30 cellular contexts compared by ENCODE assay signal in the genomic region with DNA sequence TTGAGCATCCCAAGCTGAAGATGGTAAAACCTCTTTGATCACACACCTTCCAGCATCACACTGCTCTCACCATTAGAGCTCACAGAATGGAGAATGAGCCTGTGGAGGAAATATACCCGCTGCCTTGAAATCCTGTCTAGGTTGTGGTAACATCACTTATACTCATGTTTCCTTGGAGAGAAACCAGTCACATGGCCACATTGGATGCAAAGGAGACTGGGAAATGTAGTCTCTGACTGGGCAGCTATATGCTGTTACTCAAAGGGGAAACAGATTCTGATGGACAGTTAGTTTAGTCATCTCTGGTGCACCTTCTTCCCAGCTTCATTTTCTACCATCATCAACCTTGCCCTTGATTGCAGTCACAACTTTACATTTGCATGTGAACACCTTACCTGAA.
DNase-seq lines count a peak whose midpoint lies in the region; ATAC-seq, FAIRE-seq and TF ChIP-seq lines count a peak whose summit lies in the region.
"Had no signal": no experiment of that assay in that cellular context is flagged by ENCODE, and none has a peak within 500 bp of the region (broad histone marks: within the 10 kb centered on the region; RNA-seq: fewer than 3 reads in every experiment).

No MANE protein-coding gene starts in this region.

- H3K27ac ChIP-seq in K562 (ENCODE audit: extremely low read depth, low read depth, low read length) = no peak overlapping the region
- H3K27ac ChIP-seq in keratinocyte (ENCODE audit: control insufficient read depth, insufficient read depth, low read length) = no peak overlapping the region
- H3K27ac ChIP-seq: SJCRH30 had no signal

- H3K4me1 ChIP-seq in K562 (replicated peaks in 1 of 2; ENCODE audit: control insufficient read depth in 2 of 2, insufficient read depth in 2 of 2, low read length in 2 of 2) (no peaks in the 10 kb centered on the region), keratinocyte (ENCODE audit: control insufficient read depth, extremely low read depth, insufficient read depth, low read length) (peaks cover 20% of the 10 kb centered on the region)
- H3K4me1 ChIP-seq: Caco-2 had no signal

- H3K9ac ChIP-seq in K562 (ENCODE audit: insufficient read depth in 1 of 2, low read depth in 2 of 2, low read length in 2 of 2) (no peak overlapping the region), keratinocyte (ENCODE audit: control insufficient read depth, extremely low read depth, insufficient read depth, low read length) (no peak overlapping the region)

- in situ Hi-C loops in K562 (cut with MboI) = no loop called here

- BruUV-seq in K562 (replicated peaks; lab: Mats Ljungman, UMichigan) = no TSS peak

- POLR2A ChIA-PET in K562 (lab: Yijun Ruan, JAX) = no interaction called here
- POLR2A ChIA-PET in activated CD4-positive, alpha-beta T cell treated with anti-CD3 and anti-CD28 coated beads for 36 hours (lab: Charles Lee) = no interaction called here

- H2AFZ ChIP-seq in K562 (ENCODE audit: low read depth, low read length) (no peak overlapping the region), keratinocyte (ENCODE audit: control insufficient read depth, low read length) (no peak overlapping the region)

- H3K9me1 ChIP-seq in K562 (ENCODE audit: control insufficient read depth, insufficient read depth, low read length) = no peaks in the 10 kb centered on the region
- no peaks in the 10 kb centered on the region for H3K9me1 ChIP-seq in keratinocyte (ENCODE audit: control insufficient read depth, extremely low read depth, insufficient read depth, low read length)

- H3K4me3 Mint-ChIP-seq in activated CD4-positive, alpha-beta T cell treated with anti-CD3 and anti-CD28 coated beads for 36 hours = no peak overlapping the region
- no peak overlapping the region for H3K4me3 Mint-ChIP-seq in activated T-helper 17 cell treated with anti-CD3 and anti-CD28 coated beads, Interleukin-2, amount 50 U/mL, for 72 hours
- H3K4me3 Mint-ChIP-seq: CD8-positive, alpha-beta T cell; IgD-negative memory B cell; T-cell had no signal

- TF ChIP-seq EP300 in Ishikawa (IDR thresholded peaks at IDR 0.05; ENCODE audit: borderline replicate concordance) (no peak), K562 (IDR thresholded peaks at IDR 0.05; ENCODE audit: low read length) (no peak)

- no peak for TF ChIP-seq POLR2A in K562 (conservative IDR thresholded peaks at IDR 0.05)

- H3K27me3 ChIP-seq in K562 (ENCODE audit: control insufficient read depth in 2 of 2, insufficient read depth in 2 of 2, low read length in 2 of 2) (no peaks in the 10 kb centered on the region), keratinocyte (ENCODE audit: control insufficient read depth, extremely low read depth, insufficient read depth, low read length) (no peaks in the 10 kb centered on the region)
- H3K27me3 ChIP-seq: SJCRH30 had no signal

- intact Hi-C loops in K562 (cut with micrococcal nuclease) = no loop called here
- intact Hi-C loops in activated CD4-positive, alpha-beta T cell treated with anti-CD3 and anti-CD28 coated beads for 36 hours (cut with DNase I, micrococcal nuclease) = no loop called here

- peak; percentile 7 for DNase-seq in DMS53 treated with DMSO at 0.1 percent for 48 hours (lab: John Stamatoyannopoulos, UW; ENCODE audit: unreplicated experiment)
- no peak for DNase-seq in K562 (ENCODE audit: extremely low read depth in 1 of 4, low spot score in 3 of 4)
- DNase-seq in keratinocyte (ENCODE audit: low read depth, low spot score) = no peak
- no peak for DNase-seq in activated CD4-positive, alpha-beta T cell treated with anti-CD3 and anti-CD28 coated beads for 36 hours
- no peak for DNase-seq in inferior parietal cortex (ENCODE audit: extremely low spot score)
- DNase-seq: AML-193; C1 segment of cervical spinal cord; Caco-2; CD8-positive, alpha-beta T cell; DMS79 treated with DMSO at 0.1 percent for 48 hours; GF-D8; Karpas-422; NCI-H1092; NCI-H1417 treated with DMSO at 0.1 percent for 48 hours; NCI-H1694 treated with DMSO at 0.1 percent for 48 hours; NCI-H2081 treated with DMSO at 0.1 percent for 48 hours; NCI-H2171; NCI-H226; NCI-H510A treated with DMSO at 0.1 percent for 48 hours; NCI-H748 treated with DMSO at 0.1 percent for 48 hours; SJCRH30; T-cell had no signal

- 0% methylated on average over 1 of the region's 1 CpG for WGBS in K562 (ENCODE audit: insufficient coverage, low coverage, missing lambda C conversion rate)

- ATAC-seq in K562 = no peak
- ATAC-seq in activated CD4-positive, alpha-beta T cell treated with anti-CD3 and anti-CD28 coated beads for 36 hours = no peak
- no peak for ATAC-seq in activated T-helper 17 cell treated with anti-CD3 and anti-CD28 coated beads, Interleukin-2, amount 50 U/mL, for 72 hours (replicated peaks)
- ATAC-seq: CD8-positive, alpha-beta T cell; Right ventricle myocardium inferior; T-cell had no signal

- no peak for TF ChIP-seq RAD21 in Ishikawa (IDR thresholded peaks at IDR 0.05; ENCODE audit: low read depth)
- no peak for TF ChIP-seq RAD21 in K562 (CRISPR knock-in tag; conservative IDR thresholded peaks at IDR 0.05 in 1 of 2, IDR thresholded peaks at IDR 0.05 in 1 of 2)

- H3K79me2 ChIP-seq in K562 (ENCODE audit: control insufficient read depth, insufficient read depth, low read length) (no peaks in the 10 kb centered on the region), keratinocyte (ENCODE audit: control insufficient read depth, insufficient read depth, low read length) (no peaks in the 10 kb centered on the region)

- H3K4me2 ChIP-seq in K562 (ENCODE audit: insufficient read depth, low read length) (no peak overlapping the region), keratinocyte (ENCODE audit: control insufficient read depth, extremely low read depth, insufficient read depth, low read depth, low read length) (no peak overlapping the region)

- no peaks in the 10 kb centered on the region for H3K36me3 ChIP-seq in K562 (ENCODE audit: control insufficient read depth, insufficient read depth, low read length)
- no peaks in the 10 kb centered on the region for H3K36me3 ChIP-seq in keratinocyte (ENCODE audit: control insufficient read depth in 2 of 2, extremely low read depth in 1 of 2, insufficient read depth in 2 of 2, low read length in 2 of 2)
- H3K36me3 ChIP-seq: SJCRH30 had no signal

- no peaks in the 10 kb centered on the region for H3K9me3 Mint-ChIP-seq in activated CD4-positive, alpha-beta T cell treated with anti-CD3 and anti-CD28 coated beads for 36 hours (ENCODE audit: low read depth)
- H3K9me3 Mint-ChIP-seq in activated T-helper 17 cell treated with anti-CD3 and anti-CD28 coated beads, Interleukin-2, amount 50 U/mL, for 72 hours = no peaks in the 10 kb centered on the region
- H3K9me3 Mint-ChIP-seq: CD8-positive, alpha-beta T cell; T-cell had no signal

- dilution Hi-C loops in keratinocyte (cut with MboI; ENCODE audit: extremely low pct_ligation_motif_present, low sequenced_read_pairs) = no loop called here

- no peak overlapping the region for H3K4me3 ChIP-seq in K562
- H3K4me3 ChIP-seq in keratinocyte (ENCODE audit: control insufficient read depth in 2 of 3, extremely low read depth in 1 of 3, insufficient read depth in 2 of 3, low read depth in 1 of 3, low read length in 3 of 3) = no peak overlapping the region
- H3K4me3 ChIP-seq: SJCRH30 had no signal

- no peaks in the 10 kb centered on the region for H3K36me3 Mint-ChIP-seq in activated CD4-positive, alpha-beta T cell treated with anti-CD3 and anti-CD28 coated beads for 36 hours (ENCODE audit: low read depth)
- no peaks in the 10 kb centered on the region for H3K36me3 Mint-ChIP-seq in activated T-helper 17 cell treated with anti-CD3 and anti-CD28 coated beads, Interleukin-2, amount 50 U/mL, for 72 hours (ENCODE audit: low read depth)
- H3K36me3 Mint-ChIP-seq: CD8-positive, alpha-beta T cell; IgD-negative memory B cell; T-cell had no signal

- H4K20me1 ChIP-seq in K562 (replicated peaks; ENCODE audit: control insufficient read depth, insufficient read depth, low read length) (no peaks in the 10 kb centered on the region), keratinocyte (ENCODE audit: control insufficient read depth, extremely low read depth, insufficient read depth, low read length) (no peaks in the 10 kb centered on the region)

- H3K9me3 ChIP-seq in K562 (replicated peaks; ENCODE audit: control insufficient read depth, insufficient read depth, low read depth, low read length) = no peaks in the 10 kb centered on the region
- H3K9me3 ChIP-seq in keratinocyte (ENCODE audit: control insufficient read depth, low read depth, low read length) = no peaks in the 10 kb centered on the region
- H3K9me3 ChIP-seq: Caco-2, SJCRH30 had no signal

- CTCF ChIA-PET in K562 (lab: Yijun Ruan, JAX; ENCODE audit: low intra/inter-chr PET ratio) = no interaction called here
- CTCF ChIA-PET in activated CD4-positive, alpha-beta T cell treated with anti-CD3 and anti-CD28 coated beads for 36 hours (lab: Charles Lee) = no interaction called here

- H3K27ac Mint-ChIP-seq in activated CD4-positive, alpha-beta T cell treated with anti-CD3 and anti-CD28 coated beads for 36 hours = no peak overlapping the region
- no peak overlapping the region for H3K27ac Mint-ChIP-seq in activated T-helper 17 cell treated with anti-CD3 and anti-CD28 coated beads, Interleukin-2, amount 50 U/mL, for 72 hours
- H3K27ac Mint-ChIP-seq: CD8-positive, alpha-beta T cell; IgD-negative memory B cell; T-cell had no signal

- no peak for TF ChIP-seq CTCF in K562 (IDR thresholded peaks at IDR 0.05 in 2 of 3, conservative IDR thresholded peaks at IDR 0.05 in 1 of 3; ENCODE audit: insufficient read depth in 2 of 3, low read depth in 1 of 3, low read length in 3 of 3)
- TF ChIP-seq CTCF in keratinocyte (optimal IDR thresholded peaks at IDR 0.05 in 1 of 3, IDR thresholded peaks at IDR 0.05 in 1 of 3, conservative IDR thresholded peaks at IDR 0.05 in 1 of 3; ENCODE audit: extremely low read depth in 1 of 3, insufficient read depth in 2 of 3, low read length in 3 of 3) = no peak

- no peaks in the 10 kb centered on the region for H3K4me1 Mint-ChIP-seq in activated CD4-positive, alpha-beta T cell treated with anti-CD3 and anti-CD28 coated beads for 36 hours
- H3K4me1 Mint-ChIP-seq in activated T-helper 17 cell treated with anti-CD3 and anti-CD28 coated beads, Interleukin-2, amount 50 U/mL, for 72 hours = no peaks in the 10 kb centered on the region
- H3K4me1 Mint-ChIP-seq: IgD-negative memory B cell, T-cell had no signal

- no peak for FAIRE-seq in K562 (lab: Jason Lieb, UNC)
- peak; percentile 39 for FAIRE-seq in keratinocyte (lab: Jason Lieb, UNC)
- FAIRE-seq: A204.1, GM12891, H54, HTR-8/SVneo had no signal

- no peaks in the 10 kb centered on the region for H3K27me3 Mint-ChIP-seq in activated CD4-positive, alpha-beta T cell treated with anti-CD3 and anti-CD28 coated beads for 36 hours
- peaks cover 3% of the 10 kb centered on the region for H3K27me3 Mint-ChIP-seq in activated T-helper 17 cell treated with anti-CD3 and anti-CD28 coated beads, Interleukin-2, amount 50 U/mL, for 72 hours
- H3K27me3 Mint-ChIP-seq: IgD-negative memory B cell, T-cell had no signal

TF ChIP-seq in K562, 482 proteins besides CTCF, POLR2A, EP300 and RAD21 (continues in another document):
- no peak for TF ChIP-seq ZNF780A (CRISPR knock-in tag; IDR thresholded peaks at IDR 0.05)
